9 cellular contexts compared by ENCODE assay signal in genomic region chr6:700490-700889, GRCh38. TPM values are rescaled to one million over a fixed set of nuclear protein-coding genes. Genes with fewer than 3 reads are reported as not detected.
"Had no signal": no experiment of that assay in that cellular context is flagged by ENCODE, and none has a peak within 500 bp of the region (broad histone marks: within the 10 kb centered on the region; RNA-seq: fewer than 3 reads in every experiment).

No MANE protein-coding gene starts in this region.

- H2AFZ ChIP-seq: GM23248 had no signal

- H3K4me3 ChIP-seq: GM23248, HAP-1 had no signal

- H3K9me3 ChIP-seq: HAP-1 had no signal

- H3K36me3 Mint-ChIP-seq: IgD-negative memory B cell had no signal

- H3K9me3 Mint-ChIP-seq: IgD-negative memory B cell had no signal

- H3K27ac Mint-ChIP-seq: IgD-negative memory B cell had no signal

- H3K4me1 Mint-ChIP-seq: IgD-negative memory B cell had no signal

- DNase-seq: GM23248, H7, Kasumi-1, KG1 had no signal

- H3K9ac ChIP-seq: GM23248 had no signal

- FAIRE-seq: H1, HTR-8/SVneo had no signal

- H3K27ac ChIP-seq: GM23248 had no signal

- H3K36me3 ChIP-seq: HAP-1 had no signal

- ATAC-seq: HCT116 had no signal

RNA-seq across cellular contexts. Expression of gene HUS1B, which starts 43.6 kb away (rescaled TPM):
- polyA plus RNA-seq: GM23248 had no signal
